Comparison of ENCODE assay signal across 8 cellular contexts in genomic region chr2:28452534-28453081, GRCh38. TPM values are rescaled to one million over a fixed set of nuclear protein-coding genes. Genes with fewer than 3 reads are reported as not detected.
DNase-seq lines count a peak whose midpoint lies in the region; ATAC-seq and TF ChIP-seq lines count a peak whose summit lies in the region.

No MANE protein-coding gene starts in this region.

- H3K27me3 ChIP-seq in SJSA1 (replicated peaks): no peaks in the 10 kb centered on the region
- H3K27me3 ChIP-seq in cardiac muscle cell: no peaks in the 10 kb centered on the region

- DNase-seq in Caki2 (ENCODE audit: low read depth) (peak; percentile 60), SJSA1 (ENCODE audit: low read depth in 1 of 2, low spot score in 2 of 2) (peak; percentile 58 to 74), cardiac muscle cell (ENCODE audit: low read depth in 1 of 2, low spot score in 1 of 2) (peak; percentile 57 to 80), renal cortical epithelial cell (ENCODE audit: low read depth) (peak; percentile 29)
- DNase-seq in activated gamma-delta T cell treated with anti-CD3 and anti-CD28 coated beads, Interleukin-2, amount 50 U/mL, for 16 hours (ENCODE audit: low read depth): peak; percentile 72

- H3K36me3 ChIP-seq in SJSA1 (no peaks in the 10 kb centered on the region), cardiac muscle cell (no peaks in the 10 kb centered on the region)

- peak; percentile 98 for TF ChIP-seq CTCF in cardiac muscle cell (IDR thresholded peaks at IDR 0.05; ENCODE audit: low read depth, low read length)

- H3K4me3 ChIP-seq in SJSA1 (no peak overlapping the region), cardiac muscle cell (no peak overlapping the region)

- H3K4me1 ChIP-seq in SJSA1 (replicated peaks) (peaks cover 34% of the 10 kb centered on the region), cardiac muscle cell (ENCODE audit: low read depth) (no peaks in the 10 kb centered on the region)

- in situ Hi-C loops in Caki2 (cut with HindIII; ENCODE audit: low pct_unique_long_range_greater_than_20kb, low sequenced_read_pairs): no loop called here

- H3K9me3 ChIP-seq in SJSA1 (replicated peaks) (no peaks in the 10 kb centered on the region), cardiac muscle cell (ENCODE audit: low read depth) (no peaks in the 10 kb centered on the region)

- H3K27ac ChIP-seq in SJSA1 (no peak overlapping the region), cardiac muscle cell (no peak overlapping the region)

- ATAC-seq in HG02623 (IDR thresholded peaks at IDR 0.05; ENCODE audit: unreplicated experiment): peak; percentile 55
- ATAC-seq in HG02610 (IDR thresholded peaks at IDR 0.05; ENCODE audit: unreplicated experiment): no peak
- ATAC-seq in HG02571 (IDR thresholded peaks at IDR 0.05; ENCODE audit: unreplicated experiment): no peak

RNA-seq across cellular contexts. Expression of gene PLB1, which starts 43.3 kb away (rescaled TPM):
- total RNA-seq in Caki2 (2014; rRNA removed; shearing (Covaris generic); ENCODE audit: low replicate concordance): 0.10 TPM in 1 of 2 replicates, not detected in the other
- 4.5 and 4.6 TPM in 2 replicates for total RNA-seq in SJSA1 (2014; rRNA removed; shearing (Covaris generic))
- total RNA-seq in cardiac muscle cell (0.39 and 1.2 TPM in 2 replicates), renal cortical epithelial cell (1.2 and 2.1 TPM in 2 replicates)
- polyA plus RNA-seq in cardiac muscle cell: 0.25 and 1.1 TPM in 2 replicates

RNA-seq across cellular contexts. Expression of gene FOSL2, which starts 60.0 kb away (rescaled TPM):
- total RNA-seq in Caki2 (2014; rRNA removed; shearing (Covaris generic); ENCODE audit: low replicate concordance): 78.1 and 93.2 TPM in 2 replicates
- 28.8 and 44.7 TPM in 2 replicates for total RNA-seq in SJSA1 (2014; rRNA removed; shearing (Covaris generic))
- total RNA-seq in cardiac muscle cell (2.9 and 3.5 TPM in 2 replicates), renal cortical epithelial cell (128 and 349 TPM in 2 replicates)
- polyA plus RNA-seq in cardiac muscle cell: 2.0 TPM in 2 replicates
